8 cellular contexts compared by ENCODE assay signal in the genomic region with DNA sequence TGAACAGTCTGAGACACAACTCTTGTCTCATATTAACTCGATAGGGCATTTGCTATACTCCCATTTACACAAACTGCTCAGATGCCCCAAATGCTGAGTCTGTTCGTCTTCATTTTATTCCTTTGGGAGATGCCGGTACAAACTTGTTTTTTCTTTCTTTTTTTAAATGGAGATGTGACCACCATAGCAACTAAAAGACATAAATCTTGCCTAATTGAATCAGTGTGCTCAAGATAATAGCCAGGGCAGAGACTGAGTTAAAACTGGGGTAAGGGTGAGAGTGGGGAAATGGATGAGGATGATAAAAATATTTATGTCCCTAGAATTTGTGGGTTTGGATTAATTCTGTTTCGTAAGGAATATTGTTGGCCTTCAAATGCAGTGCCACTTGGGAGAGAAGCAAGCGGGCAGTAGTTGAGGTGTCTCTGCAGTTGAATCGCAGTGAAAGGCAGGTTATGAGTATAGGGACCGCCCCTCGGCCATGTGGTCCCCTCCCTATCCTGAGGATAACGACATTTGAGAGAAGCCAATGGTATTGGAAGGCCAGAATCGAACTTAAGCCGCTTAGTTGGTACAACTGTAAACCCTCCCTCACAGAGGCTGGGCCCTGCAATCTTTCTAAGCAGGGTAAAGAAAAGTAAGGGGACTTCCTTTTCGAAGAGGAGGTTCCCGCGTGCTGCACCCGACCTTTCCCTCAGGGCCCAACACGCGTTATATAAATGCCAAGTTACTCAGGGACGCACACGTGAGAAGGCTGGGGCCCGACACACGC. TPM values are rescaled to one million over a fixed set of nuclear protein-coding genes. Genes with fewer than 3 reads are reported as not detected.
DNase-seq lines count a peak whose midpoint lies in the region; ATAC-seq and TF ChIP-seq lines count a peak whose summit lies in the region.

No MANE protein-coding gene starts in this region.

- BruUV-seq in Panc1 (replicated peaks; lab: Mats Ljungman, UMichigan), result no TSS peak

- no peak for TF ChIP-seq CTCF in Panc1 (IDR thresholded peaks at IDR 0.05)

- ATAC-seq in GM21529 (IDR thresholded peaks at IDR 0.05; ENCODE audit: unreplicated experiment), result peak; percentile 30
- ATAC-seq in Panc1, result peak; percentile 76

- H3K27ac ChIP-seq in Panc1 (ENCODE audit: low read length) (peak overlapping the region; percentile 96), angular gyrus (ENCODE audit: low read depth, low read length) (peak overlapping the region; percentile 96), iPS-18a (ENCODE audit: low read length) (peak overlapping the region; percentile 89)

- H3K9ac ChIP-seq in iPS-18a (ENCODE audit: low read length), result peak overlapping the region; percentile 95

- H3K4me3 ChIP-seq in Panc1 (ENCODE audit: low read depth in 2 of 2, low read length in 2 of 2) (peak overlapping the region; percentile 88 to 96), iPS-18a (ENCODE audit: low read length) (peak overlapping the region; percentile 86)

- H3K27me3 ChIP-seq in Panc1 (ENCODE audit: control insufficient read depth, insufficient read depth, low read length) (no peaks in the 10 kb centered on the region), iPS-18a (ENCODE audit: control insufficient read depth, insufficient read depth, low read length) (no peaks in the 10 kb centered on the region)

- intact Hi-C loops in Panc1 (cut with micrococcal nuclease; ENCODE audit: unreplicated experiment), result no loop called here

- no peak for TF ChIP-seq RAD21 in Ishikawa (IDR thresholded peaks at IDR 0.05; ENCODE audit: low read depth)

- H3K36me3 ChIP-seq in Panc1 (ENCODE audit: control insufficient read depth, insufficient read depth, low read length) (no peaks in the 10 kb centered on the region), iPS-18a (ENCODE audit: control insufficient read depth, low read depth, low read length) (no peaks in the 10 kb centered on the region)

- H3K4me1 ChIP-seq in Panc1 (ENCODE audit: control insufficient read depth, insufficient read depth, low read length) (peaks cover 26% of the 10 kb centered on the region), iPS-18a (ENCODE audit: control insufficient read depth, low read depth, low read length) (peaks cover 39% of the 10 kb centered on the region)

- POLR2A ChIA-PET in Panc1 (lab: Charles Lee), result interaction anchor here (0.6 kb wide), 1 partner anchor 112 kb away, joined by 3 read pairs; no protein-coding TSS in a partner anchor

- TF ChIP-seq EP300 in Ishikawa (IDR thresholded peaks at IDR 0.05; ENCODE audit: borderline replicate concordance), result no peak

- in situ Hi-C loops in Panc1 (cut with HindIII; ENCODE audit: low pct_unique_long_range_greater_than_20kb, low sequenced_read_pairs), result no loop called here

- peak; percentile 78 for DNase-seq in DMS79 treated with DMSO at 0.1 percent for 48 hours (lab: John Stamatoyannopoulos, UW)
- DNase-seq in Panc1 (ENCODE audit: low read depth, low spot score), result no peak
- peak; percentile 81 for DNase-seq in stimulated activated CD4-positive, alpha-beta T cell treated with anti-CD3 and anti-CD28 coated beads, Interleukin-15, amount 100 ng/mL, for 24 hours
- DNase-seq in NK-92 (lab: John Stamatoyannopoulos, UW; ENCODE audit: unreplicated experiment), result no peak

- CTCF ChIA-PET in Panc1 (lab: Charles Lee), result no interaction called here

- H3K9me3 ChIP-seq in Panc1 (ENCODE audit: control insufficient read depth, insufficient read depth, low read depth, low read length) (no peaks in the 10 kb centered on the region), iPS-18a (ENCODE audit: control insufficient read depth, low read depth, low read length) (no peaks in the 10 kb centered on the region)

TF ChIP-seq in Ishikawa, 13 proteins besides CTCF, POLR2A, EP300 and RAD21:
- no peak for TF ChIP-seq EGR1 (IDR thresholded peaks at IDR 0.05)
- TF ChIP-seq MAX (IDR thresholded peaks at IDR 0.05), result peak; percentile 97; the same call in 1 of the 2 replicates

RNA-seq across cellular contexts. Expression of gene LRRC8B, which starts 0.8 kb away (rescaled TPM):
- total RNA-seq in Panc1 (2021; ENCODE audit: unreplicated experiment), result 27.3 TPM
- 9.8 TPM for polyA plus RNA-seq in Panc1 (2012; ENCODE audit: insufficient read length)

Comparison
In these comparisons a context has a peak if more than half of its experiments do, and no peak if none do; other contexts are left out.
1. DNase-seq: peak in DMS79 treated with DMSO at 0.1 percent for 48 hours (single experiment) and stimulated activated CD4-positive, alpha-beta T cell treated with anti-CD3 and anti-CD28 coated beads, Interleukin-15, amount 100 ng/mL, for 24 hours (single experiment); none in Panc1 (single experiment) and NK-92 (single experiment).
2. Peak in every context shown above with its lines, with median percentiles within 50 percentile points of each other: H3K27ac ChIP-seq.